Comparison of ENCODE assay signal across 8 cellular contexts in the genomic region with DNA sequence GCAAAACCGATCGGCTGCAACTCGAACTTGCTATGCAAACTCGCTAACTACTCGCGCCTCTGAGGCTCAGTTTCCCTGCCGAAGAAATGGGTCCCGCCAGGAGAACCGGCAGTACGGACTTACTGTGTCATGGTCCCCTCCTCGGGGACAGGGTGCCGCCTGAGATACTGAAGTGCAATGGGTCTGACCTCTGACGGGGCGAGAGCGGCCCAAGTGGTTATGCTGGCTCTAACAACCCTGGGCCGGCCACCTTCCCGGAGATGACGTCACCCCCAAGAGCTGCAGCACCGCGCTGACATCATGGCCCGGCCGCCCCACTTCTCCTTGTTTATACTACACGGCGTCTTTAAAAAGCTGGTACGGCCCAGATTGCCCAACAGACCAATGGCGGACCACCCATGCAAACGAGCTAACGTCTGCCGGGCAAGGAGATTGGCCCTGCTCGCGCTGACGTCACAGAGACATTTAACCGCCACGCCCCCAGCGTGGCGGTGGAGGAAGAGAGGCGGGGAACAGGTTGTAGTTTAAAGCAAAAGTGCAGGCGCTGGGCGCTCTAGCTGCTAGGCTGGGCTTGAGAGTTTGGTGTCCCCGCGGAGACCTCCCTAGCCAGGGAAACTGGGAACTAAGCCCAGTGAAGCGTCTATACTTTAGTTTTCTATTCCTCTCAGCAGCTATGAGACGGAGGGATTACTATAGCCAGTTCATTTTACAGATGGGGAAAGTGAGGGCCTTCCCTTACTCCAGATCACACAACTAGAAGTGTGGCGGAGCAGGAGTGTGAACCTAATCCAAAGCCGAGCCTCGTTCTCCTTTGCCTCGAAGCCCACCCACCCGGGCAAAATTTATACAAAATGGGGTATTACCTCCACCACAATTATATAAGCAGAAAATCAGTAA. TPM values are rescaled to one million over a fixed set of nuclear protein-coding genes. Genes with fewer than 3 reads are reported as not detected.
DNase-seq lines count a peak whose midpoint lies in the region; ATAC-seq and TF ChIP-seq lines count a peak whose summit lies in the region.

No MANE protein-coding gene starts in this region.

- ATAC-seq in HG02798 (IDR thresholded peaks at IDR 0.05; ENCODE audit: poor library complexity, unreplicated experiment) (peak; percentile 73), Right ventricle myocardium superior (ENCODE audit: poor library complexity) (peak; percentile 87)

- intact Hi-C loops in Right ventricle myocardium superior (cut with DNase I) (loop anchor here (10.0 kb wide), 1 partner anchor 123 kb away; the partner anchor contains the start of gene CLTB), ovary (cut with DNase I) (no loop called here), tibial artery (cut with DNase I; ENCODE audit: low total_unique reads) (loop anchor here (1.0 to 5.0 kb wide), 3 partner anchors 91 to 122 kb away; partner anchors contain the start of genes CLTB, FAF2 and TSPAN17)

- H3K4me3 ChIP-seq in GM12865 (ENCODE audit: low read depth, low read length) (peak overlapping the region; percentile 76), adipocyte (ENCODE audit: low read length) (peak overlapping the region; percentile 99), ovary (peak overlapping the region; percentile 95), tibial artery (peak overlapping the region; percentile 83 to 87)

- no peak for TF ChIP-seq CTCF in GM12865 (IDR thresholded peaks at IDR 0.05; ENCODE audit: insufficient read depth, low read depth, low read length, missing control alignments)
- TF ChIP-seq CTCF in ovary (IDR thresholded peaks at IDR 0.05): peak in 1 of 3 donors; percentile 19
- no peak for TF ChIP-seq CTCF in tibial artery (IDR thresholded peaks at IDR 0.05)

- DNase-seq in GM12865 (ENCODE audit: low read depth): peak; percentile 99
- DNase-seq in NCI-H1417 treated with DMSO at 0.1 percent for 48 hours (lab: John Stamatoyannopoulos, UW): peak; percentile 68
- peak; percentile 99 to 100 for DNase-seq in SW 1271 (lab: John Stamatoyannopoulos, UW)
- peak; percentile 100 for DNase-seq in adipocyte (ENCODE audit: low read depth)
- DNase-seq in Right ventricle myocardium superior: peak; percentile 99
- peak; percentile 97 to 99 (median 97) for DNase-seq in ovary
- peak; percentile 100 for DNase-seq in tibial artery

- peak; percentile 40 for TF ChIP-seq POLR2A in ovary (IDR thresholded peaks at IDR 0.05)

- WGBS in ovary, 3 donors: 1 to 2% (median 1%) methylated on average over 46 to 48 of the region's 48 CpGs

- peak; percentile 54 for TF ChIP-seq EP300 in ovary (IDR thresholded peaks at IDR 0.05)

- H3K9me3 ChIP-seq in adipocyte (ENCODE audit: control insufficient read depth, low read length): no peaks in the 10 kb centered on the region
- no peaks in the 10 kb centered on the region for H3K9me3 ChIP-seq in ovary
- H3K9me3 ChIP-seq in tibial artery: no peaks in the 10 kb centered on the region

- H3K27me3 ChIP-seq in adipocyte (replicated peaks; ENCODE audit: control insufficient read depth, insufficient read depth, low read length) (no peaks in the 10 kb centered on the region), ovary (no peaks in the 10 kb centered on the region), tibial artery (no peaks in the 10 kb centered on the region)

- H3K36me3 ChIP-seq in adipocyte (ENCODE audit: control insufficient read depth, insufficient read depth, low read length, severe bottlenecking) (no peaks in the 10 kb centered on the region), ovary (no peaks in the 10 kb centered on the region), tibial artery (no peaks in the 10 kb centered on the region)

- H3K27ac ChIP-seq in ovary (peak overlapping the region; percentile 90 to 93), tibial artery (peak overlapping the region; percentile 92)

- H3K9ac ChIP-seq in adipocyte (ENCODE audit: low read length): peak overlapping the region; percentile 94

- H3K4me1 ChIP-seq in adipocyte (ENCODE audit: control insufficient read depth, insufficient read depth, low read length) (peaks cover 30% of the 10 kb centered on the region), ovary (ENCODE audit: insufficient read depth) (peaks cover 20% of the 10 kb centered on the region), tibial artery (peaks cover 3 to 51% (median 40%) of the 10 kb centered on the region in 4 donors)

RNA-seq across cellular contexts. Expression of gene RNF44, which starts 0.7 kb away (rescaled TPM):
- total RNA-seq in Right ventricle myocardium superior: 27.8 TPM
- 10 to 100 TPM; 16.6 to 44.7 (median 30.8) TPM for total RNA-seq in ovary
- polyA plus RNA-seq in ovary: 10 to 100 TPM in 1 of 2 donors, 1 to 10 TPM in 1; 9.2 to 23.8 TPM

RNA-seq across cellular contexts. Expression of gene CDHR2, which starts 11.3 kb away (rescaled TPM):
- total RNA-seq in Right ventricle myocardium superior (0.19 TPM), ovary (1 to 10 TPM in 1 of 7 donors, under 1 TPM in 1, not detected in 5; 0.20 to 2.0 TPM)
- under 1 TPM in 1 of 2 donors, not detected in 1; 0.10 TPM for polyA plus RNA-seq in ovary

Comparison
In these comparisons a context has a peak if more than half of its experiments do, and no peak if none do; other contexts are left out.
1. Peak in every context shown above with its lines: DNase-seq, ATAC-seq, H3K4me3 ChIP-seq and H3K27ac ChIP-seq.
2. intact Hi-C loops: an anchor here in Right ventricle myocardium superior (10.0 kb wide) and tibial artery (1.0 to 5.0 kb wide); none called in ovary.